11 cellular contexts compared by ENCODE assay signal in genomic region chr6:35495258-35496035, GRCh38. TPM values are rescaled to one million over a fixed set of nuclear protein-coding genes. Genes with fewer than 3 reads are reported as not detected.
DNase-seq lines count a peak whose midpoint lies in the region; ATAC-seq and TF ChIP-seq lines count a peak whose summit lies in the region.
"Had no signal": no experiment of that assay in that cellular context is flagged by ENCODE, and none has a peak within 500 bp of the region (broad histone marks: within the 10 kb centered on the region; RNA-seq: fewer than 3 reads in every experiment).

No MANE protein-coding gene starts in this region.

- DNase-seq in AG09309 (ENCODE audit: low read depth): no peak
- no peak for DNase-seq in LNCaP clone FGC (ENCODE audit: low read depth)
- DNase-seq in epithelial cell of esophagus (ENCODE audit: low read depth): peak; percentile 27
- DNase-seq in nephron progenitor cell: no peak
- DNase-seq in DMS53 treated with DMSO at 0.1 percent for 48 hours (lab: John Stamatoyannopoulos, UW; ENCODE audit: unreplicated experiment): no peak
- DNase-seq in HT-29 (ENCODE audit: low spot score): no peak
- DNase-seq in DMS53 (lab: John Stamatoyannopoulos, UW): no peak
- DNase-seq: hippocampal formation; stimulated activated naive CD4-positive, alpha-beta T cell treated with Interleukin-2 at 50 U/mL for 16 hours had no signal

- no peaks in the 10 kb centered on the region for H3K36me3 Mint-ChIP-seq in nephron progenitor cell (ENCODE audit: low read depth)

- no peak for TF ChIP-seq CTCF in AG09309 (IDR thresholded peaks at IDR 0.05; ENCODE audit: control insufficient read depth, insufficient read depth, low read depth, low read length, missing control alignments)
- TF ChIP-seq CTCF in LNCaP clone FGC (IDR thresholded peaks at IDR 0.05; ENCODE audit: control insufficient read depth, extremely low read depth, insufficient read depth): no peak
- TF ChIP-seq CTCF in epithelial cell of esophagus (IDR thresholded peaks at IDR 0.05; ENCODE audit: insufficient read depth, low read depth, low read length, missing control alignments): no peak
- TF ChIP-seq CTCF in nephron progenitor cell (IDR thresholded peaks at IDR 0.05): no peak

- peak overlapping the region; percentile 74 for H3K4me3 ChIP-seq in AG09309 (ENCODE audit: control insufficient read depth, low read depth, low read length)
- H3K4me3 ChIP-seq in LNCaP clone FGC (ENCODE audit: low read depth, low read length): peak overlapping the region; percentile 69
- H3K4me3 ChIP-seq in epithelial cell of esophagus (ENCODE audit: low read length): peak overlapping the region; percentile 75

- H3K4me3 Mint-ChIP-seq in nephron progenitor cell: peak overlapping the region; percentile 86

- H3K27me3 Mint-ChIP-seq in nephron progenitor cell (ENCODE audit: low read depth, poor library complexity): no peaks in the 10 kb centered on the region

- no peaks in the 10 kb centered on the region for H3K9me3 Mint-ChIP-seq in nephron progenitor cell

- peak overlapping the region; percentile 88 for H3K27ac Mint-ChIP-seq in nephron progenitor cell

- peaks cover 76% of the 10 kb centered on the region for H3K4me1 Mint-ChIP-seq in nephron progenitor cell

- ATAC-seq in GM21723 (IDR thresholded peaks at IDR 0.05; ENCODE audit: unreplicated experiment): no peak

RNA-seq across cellular contexts. Expression of gene TEAD3, which starts 1.4 kb away (rescaled TPM):
- 25.7 and 27.4 TPM in 2 replicates for total RNA-seq in HT-29 (2014; rRNA removed; shearing (Covaris generic))

RNA-seq across cellular contexts. Expression of gene TULP1, which starts 17.2 kb away (rescaled TPM):
- 0.48 TPM in 1 of 2 replicates, not detected in the other for total RNA-seq in HT-29 (2014; rRNA removed; shearing (Covaris generic))
- total RNA-seq: SK-MEL-5 had no signal

RNA-seq across cellular contexts. Expression of gene RPL10A, which starts 27.2 kb away (rescaled TPM):
- total RNA-seq in HT-29 (2014; rRNA removed; shearing (Covaris generic)): 1,706 and 1,805 TPM in 2 replicates

RNA-seq across cellular contexts. Expression of gene FANCE, which starts 43.3 kb away (rescaled TPM):
- 7.4 and 8.6 TPM in 2 replicates for total RNA-seq in HT-29 (2014; rRNA removed; shearing (Covaris generic))
